ENCODE assay signal across 1 cellular context in the genomic region with DNA sequence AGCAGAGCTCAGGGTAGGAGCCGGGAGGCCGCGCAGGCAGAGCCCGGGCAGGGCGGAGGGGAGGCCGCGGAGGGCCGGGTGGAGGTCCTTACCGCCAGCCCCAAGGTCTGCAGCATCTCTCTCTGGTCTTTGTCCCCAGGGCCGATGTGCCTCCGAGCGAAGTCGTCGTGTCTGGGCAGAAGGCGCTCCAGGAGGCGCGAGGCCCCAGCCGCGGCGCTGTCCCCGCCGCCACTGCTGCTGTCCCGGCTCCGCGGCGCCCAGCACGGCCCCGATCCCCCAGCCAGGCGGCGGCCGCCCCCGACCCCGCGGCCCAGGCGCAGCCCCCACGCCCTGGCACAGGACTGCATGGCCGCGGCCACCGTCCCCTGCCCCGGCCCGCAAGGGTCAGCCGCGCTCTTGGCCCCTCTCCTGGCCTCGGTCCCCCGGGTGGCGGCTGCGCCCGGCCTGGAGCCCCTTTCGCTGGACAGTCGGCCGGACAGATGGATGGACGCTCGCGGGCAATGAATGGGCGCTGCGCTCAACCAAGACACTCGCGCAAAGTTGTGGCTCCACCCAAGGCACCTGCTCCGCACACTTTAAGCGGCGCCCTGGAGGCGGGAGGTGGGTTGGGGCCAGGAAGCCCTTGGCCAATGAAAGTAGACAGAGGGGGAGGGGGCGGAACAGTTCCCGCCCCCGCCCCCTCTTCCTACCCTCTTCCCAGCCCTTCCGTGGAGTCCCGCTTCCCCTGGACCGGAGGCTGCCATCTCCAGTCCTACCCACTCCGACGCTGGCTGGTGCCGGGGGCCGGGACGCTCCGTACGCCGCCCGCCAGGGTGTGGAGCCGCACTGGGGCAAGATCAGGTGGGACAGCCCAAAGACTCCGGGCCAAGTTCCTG.
TF ChIP-seq lines count a peak whose summit lies in the region.

A gene (minus strand): TSS at position 577 of the 875 bp plus-strand sequence. CDS start 230 bp downstream, at position 347.

TF ChIP-seq in HepG2, 621 proteins besides CTCF, POLR2A, EP300 and RAD21 (continued from another document and continues in another):
- TF ChIP-seq ZNF598 (CRISPR knock-in tag; IDR thresholded peaks at IDR 0.05; ENCODE audit: borderline replicate concordance) (no peak), ETV6 (CRISPR knock-in tag; conservative IDR thresholded peaks at IDR 0.05) (no peak; the same call in 1 of the 2 replicates), RBM39 (IDR thresholded peaks at IDR 0.05; ENCODE audit: low read depth, low read length, poor library complexity, severe bottlenecking) (no peak), NFYB (CRISPR knock-in tag; IDR thresholded peaks at IDR 0.05) (peak; percentile 77), ZNF20 (CRISPR knock-in tag; IDR thresholded peaks at IDR 0.05) (no peak), SMARCE1 (IDR thresholded peaks at IDR 0.05; ENCODE audit: borderline replicate concordance) (no peak), MTA3 (CRISPR knock-in tag; IDR thresholded peaks at IDR 0.05) (no peak), ZNF713 (CRISPR knock-in tag; IDR thresholded peaks at IDR 0.05) (no peak), ZNF720 (CRISPR knock-in tag; IDR thresholded peaks at IDR 0.05) (no peak), ATRX (CRISPR knock-in tag; IDR thresholded peaks at IDR 0.05; ENCODE audit: borderline replicate concordance) (no peak), SATB2 (CRISPR knock-in tag; IDR thresholded peaks at IDR 0.05) (0 out of 2 replicates have a peak, but pooled peaks have one; percentile 72), ZNF251 (CRISPR knock-in tag; IDR thresholded peaks at IDR 0.05) (no peak), ZNF510 (CRISPR knock-in tag; IDR thresholded peaks at IDR 0.05; ENCODE audit: low read depth) (no peak), SIX4 (CRISPR knock-in tag; IDR thresholded peaks at IDR 0.05) (no peak), ZNF317 (CRISPR knock-in tag; IDR thresholded peaks at IDR 0.05) (peak; percentile 49; the same call in 1 of the 2 replicates), NFKBIZ (CRISPR knock-in tag; IDR thresholded peaks at IDR 0.05) (no peak; the same call in 1 of the 2 replicates), ARNT (IDR thresholded peaks at IDR 0.05) (no peak), DMAP1 (CRISPR knock-in tag; IDR thresholded peaks at IDR 0.05) (no peak), ZNF839 (CRISPR knock-in tag; IDR thresholded peaks at IDR 0.05; ENCODE audit: borderline replicate concordance) (no peak), HMG20B (CRISPR knock-in tag; conservative IDR thresholded peaks at IDR 0.05) (0 out of 2 replicates have a peak, but pooled peaks have one; percentile 24), POLR2AphosphoS2 (IDR thresholded peaks at IDR 0.05; ENCODE audit: low read depth, low read length) (no peak), ZNF333 (CRISPR knock-in tag; IDR thresholded peaks at IDR 0.05; ENCODE audit: borderline replicate concordance) (peak; percentile 63; the same call in 1 of the 2 replicates), ZNF670 (CRISPR knock-in tag; IDR thresholded peaks at IDR 0.05; ENCODE audit: borderline replicate concordance) (no peak), ZNF747 (CRISPR knock-in tag; IDR thresholded peaks at IDR 0.05; ENCODE audit: borderline replicate concordance) (0 out of 2 replicates have a peak, but pooled peaks have one; percentile 38), FIP1L1 (IDR thresholded peaks at IDR 0.05; ENCODE audit: borderline replicate concordance, insufficient read depth, low read depth, low read length) (no peak), PRMT3 (CRISPR knock-in tag; IDR thresholded peaks at IDR 0.05; ENCODE audit: borderline replicate concordance, low read depth) (no peak), KDM4B (CRISPR knock-in tag; IDR thresholded peaks at IDR 0.05) (peak; percentile 84; the same call in 1 of the 2 replicates), SP2 (CRISPR knock-in tag; IDR thresholded peaks at IDR 0.05) (peak; percentile 64), AGO2 (optimal IDR thresholded peaks at IDR 0.05; ENCODE audit: low read depth, low read length) (no peak), JARID2 (CRISPR knock-in tag; IDR thresholded peaks at IDR 0.05; ENCODE audit: insufficient replicate concordance) (no peak), DNMT1 (CRISPR knock-in tag; IDR thresholded peaks at IDR 0.05) (no peak), EHMT2 (IDR thresholded peaks at IDR 0.05; ENCODE audit: borderline replicate concordance, low read depth, low read length) (no peak), CHCHD3 (CRISPR knock-in tag; IDR thresholded peaks at IDR 0.05) (no peak), ZNF614 (CRISPR knock-in tag; IDR thresholded peaks at IDR 0.05; ENCODE audit: borderline replicate concordance) (peak; percentile 38; the same call in 1 of the 2 replicates), ISX (CRISPR knock-in tag; conservative IDR thresholded peaks at IDR 0.05) (0 out of 2 replicates have a peak, but pooled peaks have one; percentile 84), RXRB (CRISPR knock-in tag; IDR thresholded peaks at IDR 0.05; ENCODE audit: borderline replicate concordance) (0 out of 2 replicates have a peak, but pooled peaks have one; percentile 35), HNF4G (IDR thresholded peaks at IDR 0.05; ENCODE audit: borderline replicate concordance, low read depth, low read length) (no peak; the same call in 1 of the 2 replicates), HNF4G (CRISPR knock-in tag; IDR thresholded peaks at IDR 0.05; ENCODE audit: borderline replicate concordance, low read depth) (no peak), ZNF709 (CRISPR knock-in tag; IDR thresholded peaks at IDR 0.05) (no peak), TCF7L2 (IDR thresholded peaks at IDR 0.05; ENCODE audit: low read depth, low read length) (no peak)
- TF ChIP-seq, protein P1, sequence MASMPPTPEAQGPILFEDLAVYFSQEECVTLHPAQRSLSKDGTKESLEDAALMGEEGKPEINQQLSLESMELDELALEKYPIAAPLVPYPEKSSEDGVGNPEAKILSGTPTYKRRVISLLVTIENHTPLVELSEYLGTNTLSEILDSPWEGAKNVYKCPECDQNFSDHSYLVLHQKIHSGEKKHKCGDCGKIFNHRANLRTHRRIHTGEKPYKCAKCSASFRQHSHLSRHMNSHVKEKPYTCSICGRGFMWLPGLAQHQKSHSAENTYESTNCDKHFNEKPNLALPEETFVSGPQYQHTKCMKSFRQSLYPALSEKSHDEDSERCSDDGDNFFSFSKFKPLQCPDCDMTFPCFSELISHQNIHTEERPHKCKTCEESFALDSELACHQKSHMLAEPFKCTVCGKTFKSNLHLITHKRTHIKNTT (CRISPR knock-in tag; IDR thresholded peaks at IDR 0.05) = no peak
- TF ChIP-seq, protein P2, sequence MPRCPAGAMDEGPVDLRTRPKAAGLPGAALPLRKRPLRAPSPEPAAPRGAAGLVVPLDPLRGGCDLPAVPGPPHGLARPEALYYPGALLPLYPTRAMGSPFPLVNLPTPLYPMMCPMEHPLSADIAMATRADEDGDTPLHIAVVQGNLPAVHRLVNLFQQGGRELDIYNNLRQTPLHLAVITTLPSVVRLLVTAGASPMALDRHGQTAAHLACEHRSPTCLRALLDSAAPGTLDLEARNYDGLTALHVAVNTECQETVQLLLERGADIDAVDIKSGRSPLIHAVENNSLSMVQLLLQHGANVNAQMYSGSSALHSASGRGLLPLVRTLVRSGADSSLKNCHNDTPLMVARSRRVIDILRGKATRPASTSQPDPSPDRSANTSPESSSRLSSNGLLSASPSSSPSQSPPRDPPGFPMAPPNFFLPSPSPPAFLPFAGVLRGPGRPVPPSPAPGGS (CRISPR knock-in tag; IDR thresholded peaks at IDR 0.05) = peak; percentile 65; the same call in 1 of the 2 replicates
- TF ChIP-seq, protein P3, sequence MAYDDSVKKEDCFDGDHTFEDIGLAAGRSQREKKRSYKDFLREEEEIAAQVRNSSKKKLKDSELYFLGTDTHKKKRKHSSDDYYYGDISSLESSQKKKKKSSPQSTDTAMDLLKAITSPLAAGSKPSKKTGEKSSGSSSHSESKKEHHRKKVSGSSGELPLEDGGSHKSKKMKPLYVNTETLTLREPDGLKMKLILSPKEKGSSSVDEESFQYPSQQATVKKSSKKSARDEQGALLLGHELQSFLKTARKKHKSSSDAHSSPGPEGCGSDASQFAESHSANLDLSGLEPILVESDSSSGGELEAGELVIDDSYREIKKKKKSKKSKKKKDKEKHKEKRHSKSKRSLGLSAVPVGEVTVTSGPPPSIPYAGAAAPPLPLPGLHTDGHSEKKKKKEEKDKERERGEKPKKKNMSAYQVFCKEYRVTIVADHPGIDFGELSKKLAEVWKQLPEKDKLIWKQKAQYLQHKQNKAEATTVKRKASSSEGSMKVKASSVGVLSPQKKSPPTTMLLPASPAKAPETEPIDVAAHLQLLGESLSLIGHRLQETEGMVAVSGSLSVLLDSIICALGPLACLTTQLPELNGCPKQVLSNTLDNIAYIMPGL (CRISPR knock-in tag; IDR thresholded peaks at IDR 0.05; ENCODE audit: borderline replicate concordance in 1 of 2, low read depth in 1 of 2) = peak; percentile 51 to 75
- TF ChIP-seq, protein P4, sequence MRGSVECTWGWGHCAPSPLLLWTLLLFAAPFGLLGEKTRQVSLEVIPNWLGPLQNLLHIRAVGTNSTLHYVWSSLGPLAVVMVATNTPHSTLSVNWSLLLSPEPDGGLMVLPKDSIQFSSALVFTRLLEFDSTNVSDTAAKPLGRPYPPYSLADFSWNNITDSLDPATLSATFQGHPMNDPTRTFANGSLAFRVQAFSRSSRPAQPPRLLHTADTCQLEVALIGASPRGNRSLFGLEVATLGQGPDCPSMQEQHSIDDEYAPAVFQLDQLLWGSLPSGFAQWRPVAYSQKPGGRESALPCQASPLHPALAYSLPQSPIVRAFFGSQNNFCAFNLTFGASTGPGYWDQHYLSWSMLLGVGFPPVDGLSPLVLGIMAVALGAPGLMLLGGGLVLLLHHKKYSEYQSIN (CRISPR knock-in tag; IDR thresholded peaks at IDR 0.05; ENCODE audit: borderline replicate concordance) = no peak
- TF ChIP-seq, protein P5, sequence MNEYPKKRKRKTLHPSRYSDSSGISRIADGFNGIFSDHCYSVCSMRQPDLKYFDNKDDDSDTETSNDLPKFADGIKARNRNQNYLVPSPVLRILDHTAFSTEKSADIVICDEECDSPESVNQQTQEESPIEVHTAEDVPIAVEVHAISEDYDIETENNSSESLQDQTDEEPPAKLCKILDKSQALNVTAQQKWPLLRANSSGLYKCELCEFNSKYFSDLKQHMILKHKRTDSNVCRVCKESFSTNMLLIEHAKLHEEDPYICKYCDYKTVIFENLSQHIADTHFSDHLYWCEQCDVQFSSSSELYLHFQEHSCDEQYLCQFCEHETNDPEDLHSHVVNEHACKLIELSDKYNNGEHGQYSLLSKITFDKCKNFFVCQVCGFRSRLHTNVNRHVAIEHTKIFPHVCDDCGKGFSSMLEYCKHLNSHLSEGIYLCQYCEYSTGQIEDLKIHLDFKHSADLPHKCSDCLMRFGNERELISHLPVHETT (CRISPR knock-in tag; conservative IDR thresholded peaks at IDR 0.05) = no peak; the same call in none of the 2 replicates
- TF ChIP-seq, protein P6, sequence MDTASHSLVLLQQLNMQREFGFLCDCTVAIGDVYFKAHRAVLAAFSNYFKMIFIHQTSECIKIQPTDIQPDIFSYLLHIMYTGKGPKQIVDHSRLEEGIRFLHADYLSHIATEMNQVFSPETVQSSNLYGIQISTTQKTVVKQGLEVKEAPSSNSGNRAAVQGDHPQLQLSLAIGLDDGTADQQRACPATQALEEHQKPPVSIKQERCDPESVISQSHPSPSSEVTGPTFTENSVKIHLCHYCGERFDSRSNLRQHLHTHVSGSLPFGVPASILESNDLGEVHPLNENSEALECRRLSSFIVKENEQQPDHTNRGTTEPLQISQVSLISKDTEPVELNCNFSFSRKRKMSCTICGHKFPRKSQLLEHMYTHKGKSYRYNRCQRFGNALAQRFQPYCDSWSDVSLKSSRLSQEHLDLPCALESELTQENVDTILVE (CRISPR knock-in tag; IDR thresholded peaks at IDR 0.05) = no peak
- TF ChIP-seq, protein P7, sequence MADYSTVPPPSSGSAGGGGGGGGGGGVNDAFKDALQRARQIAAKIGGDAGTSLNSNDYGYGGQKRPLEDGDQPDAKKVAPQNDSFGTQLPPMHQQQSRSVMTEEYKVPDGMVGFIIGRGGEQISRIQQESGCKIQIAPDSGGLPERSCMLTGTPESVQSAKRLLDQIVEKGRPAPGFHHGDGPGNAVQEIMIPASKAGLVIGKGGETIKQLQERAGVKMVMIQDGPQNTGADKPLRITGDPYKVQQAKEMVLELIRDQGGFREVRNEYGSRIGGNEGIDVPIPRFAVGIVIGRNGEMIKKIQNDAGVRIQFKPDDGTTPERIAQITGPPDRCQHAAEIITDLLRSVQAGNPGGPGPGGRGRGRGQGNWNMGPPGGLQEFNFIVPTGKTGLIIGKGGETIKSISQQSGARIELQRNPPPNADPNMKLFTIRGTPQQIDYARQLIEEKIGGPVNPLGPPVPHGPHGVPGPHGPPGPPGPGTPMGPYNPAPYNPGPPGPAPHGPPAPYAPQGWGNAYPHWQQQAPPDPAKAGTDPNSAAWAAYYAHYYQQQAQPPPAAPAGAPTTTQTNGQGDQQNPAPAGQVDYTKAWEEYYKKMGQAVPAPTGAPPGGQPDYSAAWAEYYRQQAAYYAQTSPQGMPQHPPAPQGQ (CRISPR knock-in tag; IDR thresholded peaks at IDR 0.05; ENCODE audit: borderline replicate concordance) = no peak
- TF ChIP-seq, protein P8, sequence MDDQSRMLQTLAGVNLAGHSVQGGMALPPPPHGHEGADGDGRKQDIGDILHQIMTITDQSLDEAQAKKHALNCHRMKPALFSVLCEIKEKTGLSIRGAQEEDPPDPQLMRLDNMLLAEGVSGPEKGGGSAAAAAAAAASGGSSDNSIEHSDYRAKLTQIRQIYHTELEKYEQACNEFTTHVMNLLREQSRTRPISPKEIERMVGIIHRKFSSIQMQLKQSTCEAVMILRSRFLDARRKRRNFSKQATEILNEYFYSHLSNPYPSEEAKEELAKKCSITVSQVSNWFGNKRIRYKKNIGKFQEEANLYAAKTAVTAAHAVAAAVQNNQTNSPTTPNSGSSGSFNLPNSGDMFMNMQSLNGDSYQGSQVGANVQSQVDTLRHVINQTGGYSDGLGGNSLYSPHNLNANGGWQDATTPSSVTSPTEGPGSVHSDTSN (CRISPR knock-in tag; IDR thresholded peaks at IDR 0.05; ENCODE audit: borderline replicate concordance) = no peak
- TF ChIP-seq, protein P9, sequence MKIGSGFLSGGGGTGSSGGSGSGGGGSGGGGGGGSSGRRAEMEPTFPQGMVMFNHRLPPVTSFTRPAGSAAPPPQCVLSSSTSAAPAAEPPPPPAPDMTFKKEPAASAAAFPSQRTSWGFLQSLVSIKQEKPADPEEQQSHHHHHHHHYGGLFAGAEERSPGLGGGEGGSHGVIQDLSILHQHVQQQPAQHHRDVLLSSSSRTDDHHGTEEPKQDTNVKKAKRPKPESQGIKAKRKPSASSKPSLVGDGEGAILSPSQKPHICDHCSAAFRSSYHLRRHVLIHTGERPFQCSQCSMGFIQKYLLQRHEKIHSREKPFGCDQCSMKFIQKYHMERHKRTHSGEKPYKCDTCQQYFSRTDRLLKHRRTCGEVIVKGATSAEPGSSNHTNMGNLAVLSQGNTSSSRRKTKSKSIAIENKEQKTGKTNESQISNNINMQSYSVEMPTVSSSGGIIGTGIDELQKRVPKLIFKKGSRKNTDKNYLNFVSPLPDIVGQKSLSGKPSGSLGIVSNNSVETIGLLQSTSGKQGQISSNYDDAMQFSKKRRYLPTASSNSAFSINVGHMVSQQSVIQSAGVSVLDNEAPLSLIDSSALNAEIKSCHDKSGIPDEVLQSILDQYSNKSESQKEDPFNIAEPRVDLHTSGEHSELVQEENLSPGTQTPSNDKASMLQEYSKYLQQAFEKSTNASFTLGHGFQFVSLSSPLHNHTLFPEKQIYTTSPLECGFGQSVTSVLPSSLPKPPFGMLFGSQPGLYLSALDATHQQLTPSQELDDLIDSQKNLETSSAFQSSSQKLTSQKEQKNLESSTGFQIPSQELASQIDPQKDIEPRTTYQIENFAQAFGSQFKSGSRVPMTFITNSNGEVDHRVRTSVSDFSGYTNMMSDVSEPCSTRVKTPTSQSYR (CRISPR knock-in tag; IDR thresholded peaks at IDR 0.05; ENCODE audit: borderline replicate concordance) = peak; percentile 66; the same call in 1 of the 2 replicates
